8 cellular contexts compared by ENCODE assay signal in the genomic region with DNA sequence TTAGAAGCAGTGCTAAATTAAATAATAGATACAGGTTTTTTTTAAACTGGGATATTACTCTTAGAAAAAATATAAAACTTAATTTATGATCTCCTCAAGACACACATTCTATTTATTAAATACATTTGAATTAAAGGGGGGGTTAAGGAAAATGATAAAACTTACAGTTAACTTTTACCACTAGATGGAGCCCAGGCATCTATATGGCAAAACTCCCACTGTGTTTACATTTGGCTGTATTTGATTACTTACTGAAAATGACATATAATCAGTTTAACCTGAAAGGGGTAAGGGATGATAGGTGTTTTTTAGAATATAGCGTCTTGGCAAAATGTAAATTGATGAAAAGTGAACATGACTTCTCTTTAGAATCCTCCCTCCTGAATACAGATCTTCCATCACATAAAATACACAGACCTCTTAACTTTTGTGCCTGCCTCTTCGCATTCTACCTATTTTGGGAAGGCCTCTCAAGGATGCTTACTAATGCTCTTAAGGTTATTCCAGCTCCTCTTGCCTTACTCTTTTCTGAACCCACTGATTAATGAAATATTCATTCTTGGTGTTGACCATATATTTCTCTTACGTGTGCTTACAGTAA.
DNase-seq lines count a peak whose midpoint lies in the region; ATAC-seq, FAIRE-seq and TF ChIP-seq lines count a peak whose summit lies in the region.

No MANE protein-coding gene starts in this region.

- no peak for ATAC-seq in HepG2
- no peak for ATAC-seq in GM21825 (IDR thresholded peaks at IDR 0.05; ENCODE audit: unreplicated experiment)

- peak; percentile 57 for TF ChIP-seq CTCF in MM.1S (IDR thresholded peaks at IDR 0.05; ENCODE audit: low read length)
- peak in 4 of 6 experiments; percentile 16 to 37 (median 27) for TF ChIP-seq CTCF in adrenal gland (IDR thresholded peaks at IDR 0.05)
- no peak for TF ChIP-seq CTCF in HepG2 (CRISPR knock-in tag; IDR thresholded peaks at IDR 0.05)
- peak in 1 of 3 donors; percentile 30 for TF ChIP-seq CTCF in ovary (IDR thresholded peaks at IDR 0.05)

- peak; percentile 29 for DNase-seq in EH (ENCODE audit: low read depth)
- DNase-seq in MM.1S, result peak; percentile 39
- DNase-seq in adrenal gland, result no peak
- DNase-seq in HepG2 (ENCODE audit: low spot score), result peak; percentile 3
- DNase-seq in ovary, result no peak
- DNase-seq in activated CD4-positive, CD25-positive, alpha-beta regulatory T cell (lab: John Stamatoyannopoulos, UW), result no peak
- DNase-seq in activated CD4-positive, alpha-beta T cell treated with anti-CD3 and anti-CD28 coated beads, Interleukin-2, amount 10 ng/mL, durations not matched to agents 24 days and 14 days, result no peak

- no peaks in the 10 kb centered on the region for H3K9me2 ChIP-seq in MM.1S (replicated peaks; ENCODE audit: insufficient read depth, low read length)

- H3K4me1 ChIP-seq in MM.1S (ENCODE audit: low read length), result no peaks in the 10 kb centered on the region
- H3K4me1 ChIP-seq in adrenal gland (replicated peaks in 1 of 2), result no peaks in the 10 kb centered on the region
- no peaks in the 10 kb centered on the region for H3K4me1 ChIP-seq in HepG2 (ENCODE audit: insufficient read depth, low read length)
- H3K4me1 ChIP-seq in ovary (ENCODE audit: insufficient read depth), result no peaks in the 10 kb centered on the region

- H3K9ac ChIP-seq in MM.1S (ENCODE audit: low read length), result no peak overlapping the region
- H3K9ac ChIP-seq in HepG2 (ENCODE audit: insufficient read depth, low read depth, low read length), result no peak overlapping the region

- H3K27me3 ChIP-seq in MM.1S (replicated peaks; ENCODE audit: insufficient read depth, low read length) (no peaks in the 10 kb centered on the region), adrenal gland (no peaks in the 10 kb centered on the region), HepG2 (ENCODE audit: control insufficient read depth in 1 of 2, insufficient read depth in 2 of 2, low read length in 2 of 2) (no peaks in the 10 kb centered on the region), ovary (peaks cover 3% of the 10 kb centered on the region)

- no peak overlapping the region for H3K27ac ChIP-seq in MM.1S (ENCODE audit: low read length)
- H3K27ac ChIP-seq in adrenal gland, result no peak overlapping the region
- no peak overlapping the region for H3K27ac ChIP-seq in HepG2 (ENCODE audit: extremely low read length, insufficient read depth, low read length)
- H3K27ac ChIP-seq in ovary, result no peak overlapping the region

- POLR2A ChIA-PET in HepG2 (lab: Yijun Ruan, JAX), result no interaction called here

- H4K20me1 ChIP-seq in MM.1S (ENCODE audit: insufficient read depth, low read length), result no peaks in the 10 kb centered on the region
- H4K20me1 ChIP-seq in HepG2 (ENCODE audit: insufficient read depth, low read length), result no peaks in the 10 kb centered on the region

- no peak overlapping the region for H3K4me3 Mint-ChIP-seq in activated CD4-positive, alpha-beta T cell treated with anti-CD3 and anti-CD28 coated beads, Interleukin-2, amount 10 ng/mL, durations not matched to agents 24 days and 14 days

- H3K4me1 Mint-ChIP-seq in activated CD4-positive, alpha-beta T cell treated with anti-CD3 and anti-CD28 coated beads, Interleukin-2, amount 10 ng/mL, durations not matched to agents 24 days and 14 days, result no peaks in the 10 kb centered on the region

- H3K36me3 ChIP-seq in MM.1S (replicated peaks; ENCODE audit: insufficient read depth, low read length), result no peaks in the 10 kb centered on the region
- no peaks in the 10 kb centered on the region for H3K36me3 ChIP-seq in adrenal gland (replicated peaks in 1 of 2)
- no peaks in the 10 kb centered on the region for H3K36me3 ChIP-seq in HepG2 (replicated peaks in 1 of 2; ENCODE audit: control insufficient read depth in 1 of 2, insufficient read depth in 2 of 2, low read length in 2 of 2)
- no peaks in the 10 kb centered on the region for H3K36me3 ChIP-seq in ovary

- no peaks in the 10 kb centered on the region for H3F3A ChIP-seq in MM.1S (ENCODE audit: insufficient read depth, low read length)

- H3K27ac Mint-ChIP-seq in activated CD4-positive, alpha-beta T cell treated with anti-CD3 and anti-CD28 coated beads, Interleukin-2, amount 10 ng/mL, durations not matched to agents 24 days and 14 days, result no peak overlapping the region

- BruUV-seq in HepG2 (replicated peaks; lab: Mats Ljungman, UMichigan), result no TSS peak

- no peaks in the 10 kb centered on the region for H3K79me2 ChIP-seq in MM.1S (ENCODE audit: low read length)
- H3K79me2 ChIP-seq in HepG2 (ENCODE audit: insufficient read depth, low read length), result no peaks in the 10 kb centered on the region

- no peak for TF ChIP-seq POLR2A in adrenal gland (IDR thresholded peaks at IDR 0.05)
- TF ChIP-seq POLR2A in HepG2 (IDR thresholded peaks at IDR 0.05; ENCODE audit: insufficient read depth in 1 of 2, low read depth in 2 of 2, low read length in 2 of 2), result no peak
- TF ChIP-seq POLR2A in ovary (IDR thresholded peaks at IDR 0.05), result no peak

- intact Hi-C loops in adrenal gland (cut with DNase I), result loop anchor here in 1 of 2 donors (10.0 kb wide), 1 partner anchor 739 kb away; no protein-coding TSS in a partner anchor
- intact Hi-C loops in HepG2 (cut with micrococcal nuclease; ENCODE audit: unreplicated experiment), result loop anchor here (1.0 kb wide), 2 partner anchors 395 to 745 kb away; no protein-coding TSS in a partner anchor
- intact Hi-C loops in ovary (cut with DNase I), result no loop called here
- intact Hi-C loops in activated CD4-positive, alpha-beta T cell treated with anti-CD3 and anti-CD28 coated beads, Interleukin-2, amount 10 ng/mL, durations not matched to agents 24 days and 14 days (cut with micrococcal nuclease), result loop anchor here (2.0 to 10.0 kb wide), 2 partner anchors 399 to 745 kb away; no protein-coding TSS in a partner anchor

- H3K4me2 ChIP-seq in MM.1S (ENCODE audit: low read depth, low read length) (no peak overlapping the region), HepG2 (ENCODE audit: low read depth, low read length) (no peak overlapping the region)

- no peak overlapping the region for H2AFZ ChIP-seq in MM.1S (ENCODE audit: low read length)
- H2AFZ ChIP-seq in HepG2 (ENCODE audit: low read length), result no peak overlapping the region

- H3K9me3 ChIP-seq in MM.1S (replicated peaks; ENCODE audit: insufficient read depth, low read length) (no peaks in the 10 kb centered on the region), adrenal gland (replicated peaks in 1 of 3) (no peaks in the 10 kb centered on the region), HepG2 (ENCODE audit: low read length) (peaks cover 41% of the 10 kb centered on the region), ovary (no peaks in the 10 kb centered on the region)

- peaks cover 3% of the 10 kb centered on the region for H3K9me3 Mint-ChIP-seq in activated CD4-positive, alpha-beta T cell treated with anti-CD3 and anti-CD28 coated beads, Interleukin-2, amount 10 ng/mL, durations not matched to agents 24 days and 14 days

- WGBS in adrenal gland, 4 donors, result 59 to 65% (median 60%) methylated on average over 3 of the region's 3 CpGs
- whole genome bisulfite sequencing in HepG2 (ENCODE audit: low lambda C conversion rate), result 54% methylated on average over 3 of the region's 3 CpGs
- WGBS in ovary, 3 donors, result 63 to 68% (median 64%) methylated on average over 3 of the region's 3 CpGs

- CTCF ChIA-PET in HepG2 (lab: Yijun Ruan, JAX; ENCODE audit: low intra/inter-chr PET ratio, low total read pairs), result interaction anchor here (1.0 to 1.8 kb wide), 2 partner anchors 395 to 745 kb away, joined by 3 to 9 read pairs; no protein-coding TSS in a partner anchor

- TF ChIP-seq EP300 in HepG2 (IDR thresholded peaks at IDR 0.05; ENCODE audit: low read depth in 2 of 2, low read length in 2 of 2) (no peak), HepG2 (CRISPR knock-in tag; IDR thresholded peaks at IDR 0.05; ENCODE audit: borderline replicate concordance) (no peak), ovary (IDR thresholded peaks at IDR 0.05) (no peak)

- no peaks in the 10 kb centered on the region for H3K27me3 Mint-ChIP-seq in activated CD4-positive, alpha-beta T cell treated with anti-CD3 and anti-CD28 coated beads, Interleukin-2, amount 10 ng/mL, durations not matched to agents 24 days and 14 days

- FAIRE-seq in HepG2 (lab: Jason Lieb, UNC), result no peak

- H3K36me3 Mint-ChIP-seq in activated CD4-positive, alpha-beta T cell treated with anti-CD3 and anti-CD28 coated beads, Interleukin-2, amount 10 ng/mL, durations not matched to agents 24 days and 14 days (ENCODE audit: low read depth), result no peaks in the 10 kb centered on the region

- no peak for TF ChIP-seq RAD21 in HepG2 (CRISPR knock-in tag; IDR thresholded peaks at IDR 0.05)

- H3K4me3 ChIP-seq in MM.1S (ENCODE audit: low read length) (no peak overlapping the region), adrenal gland (no peak overlapping the region), HepG2 (replicated peaks in 1 of 3; ENCODE audit: insufficient read depth in 1 of 3, low read depth in 2 of 3, low read length in 3 of 3) (no peak overlapping the region), ovary (no peak overlapping the region)

- in situ Hi-C loops in HepG2 (cut with HindIII; ENCODE audit: extremely low pct_ligation_motif_present, low pct_unique_long_range_greater_than_20kb), result no loop called here

TF ChIP-seq in HepG2, 621 proteins besides CTCF, POLR2A, EP300 and RAD21:
- no peak for TF ChIP-seq ZNF598 (CRISPR knock-in tag; IDR thresholded peaks at IDR 0.05; ENCODE audit: borderline replicate concordance)
- peak; percentile 38; the same call in 1 of the 2 replicates for TF ChIP-seq STAG1 (CRISPR knock-in tag; IDR thresholded peaks at IDR 0.05)
- TF ChIP-seq ZNF781 (CRISPR knock-in tag; IDR thresholded peaks at IDR 0.05; ENCODE audit: borderline replicate concordance, not compliant biosample characterization), result no peak

Comparison
In these comparisons a context has a peak if more than half of its experiments do, and no peak if none do; other contexts are left out.
1. DNase-seq: peak in EH (single experiment), MM.1S (single experiment) and HepG2 (single experiment); none in adrenal gland (0 of 7), ovary (0 of 5), activated CD4-positive, CD25-positive, alpha-beta regulatory T cell (0 of 4) and activated CD4-positive, alpha-beta T cell treated with anti-CD3 and anti-CD28 coated beads, Interleukin-2, amount 10 ng/mL, durations not matched to agents 24 days and 14 days (single experiment).
2. intact Hi-C loops: an anchor here in HepG2 (1.0 kb wide) and activated CD4-positive, alpha-beta T cell treated with anti-CD3 and anti-CD28 coated beads, Interleukin-2, amount 10 ng/mL, durations not matched to agents 24 days and 14 days (2.0 to 10.0 kb wide); none called in ovary.